ENCODE assay signal across 1 cellular context in the genomic region with DNA sequence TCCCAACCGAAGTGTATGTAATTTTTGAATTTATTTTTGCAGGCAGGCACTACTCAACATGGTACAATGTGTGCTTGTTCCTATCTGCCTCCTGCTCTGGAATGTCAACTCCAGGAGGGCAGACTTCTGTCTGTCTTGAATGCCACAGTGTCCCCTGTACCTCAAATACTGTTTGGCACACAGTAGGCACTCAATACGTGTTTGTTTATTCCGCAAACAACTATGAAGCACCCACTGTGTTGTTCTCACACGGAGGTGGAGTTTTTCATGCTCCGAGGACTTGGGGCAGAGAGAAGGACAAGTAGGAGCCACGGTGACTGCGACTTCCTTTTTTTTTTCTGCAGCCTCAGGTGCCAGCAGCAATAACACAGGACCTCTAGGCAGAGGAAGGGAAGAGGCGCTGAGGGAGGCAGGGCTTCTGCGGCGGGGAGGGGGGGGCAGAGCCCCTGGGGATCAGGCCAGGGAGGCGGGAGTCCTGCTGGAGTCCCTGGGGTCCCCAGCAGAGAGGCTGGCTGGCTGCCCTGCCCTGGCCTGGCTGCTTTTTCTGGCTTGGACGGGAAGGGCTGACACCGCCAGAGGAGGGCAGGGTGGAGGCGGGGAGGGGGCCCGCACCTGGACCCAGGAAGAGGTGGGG.
TF ChIP-seq lines count a peak whose summit lies in the region.

No MANE protein-coding gene starts in this region.

TF ChIP-seq in HepG2, 621 proteins besides CTCF, POLR2A, EP300 and RAD21:
- TF ChIP-seq, protein P1, sequence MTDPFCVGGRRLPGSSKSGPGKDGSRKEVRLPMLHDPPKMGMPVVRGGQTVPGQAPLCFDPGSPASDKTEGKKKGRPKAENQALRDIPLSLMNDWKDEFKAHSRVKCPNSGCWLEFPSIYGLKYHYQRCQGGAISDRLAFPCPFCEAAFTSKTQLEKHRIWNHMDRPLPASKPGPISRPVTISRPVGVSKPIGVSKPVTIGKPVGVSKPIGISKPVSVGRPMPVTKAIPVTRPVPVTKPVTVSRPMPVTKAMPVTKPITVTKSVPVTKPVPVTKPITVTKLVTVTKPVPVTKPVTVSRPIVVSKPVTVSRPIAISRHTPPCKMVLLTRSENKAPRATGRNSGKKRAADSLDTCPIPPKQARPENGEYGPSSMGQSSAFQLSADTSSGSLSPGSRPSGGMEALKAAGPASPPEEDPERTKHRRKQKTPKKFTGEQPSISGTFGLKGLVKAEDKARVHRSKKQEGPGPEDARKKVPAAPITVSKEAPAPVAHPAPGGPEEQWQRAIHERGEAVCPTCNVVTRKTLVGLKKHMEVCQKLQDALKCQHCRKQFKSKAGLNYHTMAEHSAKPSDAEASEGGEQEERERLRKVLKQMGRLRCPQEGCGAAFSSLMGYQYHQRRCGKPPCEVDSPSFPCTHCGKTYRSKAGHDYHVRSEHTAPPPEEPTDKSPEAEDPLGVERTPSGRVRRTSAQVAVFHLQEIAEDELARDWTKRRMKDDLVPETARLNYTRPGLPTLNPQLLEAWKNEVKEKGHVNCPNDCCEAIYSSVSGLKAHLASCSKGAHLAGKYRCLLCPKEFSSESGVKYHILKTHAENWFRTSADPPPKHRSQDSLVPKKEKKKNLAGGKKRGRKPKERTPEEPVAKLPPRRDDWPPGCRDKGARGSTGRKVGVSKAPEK (CRISPR knock-in tag; IDR thresholded peaks at IDR 0.05; ENCODE audit: borderline replicate concordance) = no peak
- TF ChIP-seq TEAD3 (CRISPR knock-in tag; optimal IDR thresholded peaks at IDR 0.05; ENCODE audit: borderline replicate concordance) = peak; percentile 50
- peak; percentile 35; the same call in 1 of the 2 replicates for TF ChIP-seq GABPB1 (CRISPR knock-in tag; IDR thresholded peaks at IDR 0.05)
- TF ChIP-seq ZNF841 (CRISPR knock-in tag; IDR thresholded peaks at IDR 0.05; ENCODE audit: borderline replicate concordance) = no peak
- no peak for TF ChIP-seq ZNF234 (CRISPR knock-in tag; conservative IDR thresholded peaks at IDR 0.05)
- TF ChIP-seq RCOR2 (CRISPR knock-in tag; IDR thresholded peaks at IDR 0.05) = peak; percentile 41; the same call in 1 of the 2 replicates
- peak; percentile 17; the same call in 1 of the 2 replicates for TF ChIP-seq ZMYM3 (CRISPR knock-in tag; IDR thresholded peaks at IDR 0.05)
- TF ChIP-seq ZSCAN25 (CRISPR knock-in tag; IDR thresholded peaks at IDR 0.05) = peak; percentile 98
- peak; percentile 97 for TF ChIP-seq ZKSCAN8 (CRISPR knock-in tag; IDR thresholded peaks at IDR 0.05; ENCODE audit: borderline replicate concordance)
- TF ChIP-seq, protein P2, sequence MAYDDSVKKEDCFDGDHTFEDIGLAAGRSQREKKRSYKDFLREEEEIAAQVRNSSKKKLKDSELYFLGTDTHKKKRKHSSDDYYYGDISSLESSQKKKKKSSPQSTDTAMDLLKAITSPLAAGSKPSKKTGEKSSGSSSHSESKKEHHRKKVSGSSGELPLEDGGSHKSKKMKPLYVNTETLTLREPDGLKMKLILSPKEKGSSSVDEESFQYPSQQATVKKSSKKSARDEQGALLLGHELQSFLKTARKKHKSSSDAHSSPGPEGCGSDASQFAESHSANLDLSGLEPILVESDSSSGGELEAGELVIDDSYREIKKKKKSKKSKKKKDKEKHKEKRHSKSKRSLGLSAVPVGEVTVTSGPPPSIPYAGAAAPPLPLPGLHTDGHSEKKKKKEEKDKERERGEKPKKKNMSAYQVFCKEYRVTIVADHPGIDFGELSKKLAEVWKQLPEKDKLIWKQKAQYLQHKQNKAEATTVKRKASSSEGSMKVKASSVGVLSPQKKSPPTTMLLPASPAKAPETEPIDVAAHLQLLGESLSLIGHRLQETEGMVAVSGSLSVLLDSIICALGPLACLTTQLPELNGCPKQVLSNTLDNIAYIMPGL (CRISPR knock-in tag; IDR thresholded peaks at IDR 0.05; ENCODE audit: borderline replicate concordance in 1 of 2, low read depth in 1 of 2) = no peak
- TF ChIP-seq, protein P3, sequence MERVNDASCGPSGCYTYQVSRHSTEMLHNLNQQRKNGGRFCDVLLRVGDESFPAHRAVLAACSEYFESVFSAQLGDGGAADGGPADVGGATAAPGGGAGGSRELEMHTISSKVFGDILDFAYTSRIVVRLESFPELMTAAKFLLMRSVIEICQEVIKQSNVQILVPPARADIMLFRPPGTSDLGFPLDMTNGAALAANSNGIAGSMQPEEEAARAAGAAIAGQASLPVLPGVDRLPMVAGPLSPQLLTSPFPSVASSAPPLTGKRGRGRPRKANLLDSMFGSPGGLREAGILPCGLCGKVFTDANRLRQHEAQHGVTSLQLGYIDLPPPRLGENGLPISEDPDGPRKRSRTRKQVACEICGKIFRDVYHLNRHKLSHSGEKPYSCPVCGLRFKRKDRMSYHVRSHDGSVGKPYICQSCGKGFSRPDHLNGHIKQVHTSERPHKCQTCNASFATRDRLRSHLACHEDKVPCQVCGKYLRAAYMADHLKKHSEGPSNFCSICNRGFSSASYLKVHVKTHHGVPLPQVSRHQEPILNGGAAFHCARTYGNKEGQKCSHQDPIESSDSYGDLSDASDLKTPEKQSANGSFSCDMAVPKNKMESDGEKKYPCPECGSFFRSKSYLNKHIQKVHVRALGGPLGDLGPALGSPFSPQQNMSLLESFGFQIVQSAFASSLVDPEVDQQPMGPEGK (CRISPR knock-in tag; IDR thresholded peaks at IDR 0.05) = peak; percentile 45; the same call in 1 of the 2 replicates
- TF ChIP-seq, protein P4, sequence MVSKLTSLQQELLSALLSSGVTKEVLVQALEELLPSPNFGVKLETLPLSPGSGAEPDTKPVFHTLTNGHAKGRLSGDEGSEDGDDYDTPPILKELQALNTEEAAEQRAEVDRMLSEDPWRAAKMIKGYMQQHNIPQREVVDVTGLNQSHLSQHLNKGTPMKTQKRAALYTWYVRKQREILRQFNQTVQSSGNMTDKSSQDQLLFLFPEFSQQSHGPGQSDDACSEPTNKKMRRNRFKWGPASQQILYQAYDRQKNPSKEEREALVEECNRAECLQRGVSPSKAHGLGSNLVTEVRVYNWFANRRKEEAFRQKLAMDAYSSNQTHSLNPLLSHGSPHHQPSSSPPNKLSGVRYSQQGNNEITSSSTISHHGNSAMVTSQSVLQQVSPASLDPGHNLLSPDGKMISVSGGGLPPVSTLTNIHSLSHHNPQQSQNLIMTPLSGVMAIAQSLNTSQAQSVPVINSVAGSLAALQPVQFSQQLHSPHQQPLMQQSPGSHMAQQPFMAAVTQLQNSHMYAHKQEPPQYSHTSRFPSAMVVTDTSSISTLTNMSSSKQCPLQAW (CRISPR knock-in tag; IDR thresholded peaks at IDR 0.05) = 0 out of 2 replicates have a peak, but pooled peaks have one; percentile 30
- peak; percentile 39; the same call in 1 of the 2 replicates for TF ChIP-seq ZNF121 (CRISPR knock-in tag; IDR thresholded peaks at IDR 0.05)
- TF ChIP-seq ZSCAN21 (CRISPR knock-in tag; IDR thresholded peaks at IDR 0.05; ENCODE audit: borderline replicate concordance) = no peak
- no peak for TF ChIP-seq NKX3-1 (CRISPR knock-in tag; IDR thresholded peaks at IDR 0.05)
- TF ChIP-seq, protein P5, sequence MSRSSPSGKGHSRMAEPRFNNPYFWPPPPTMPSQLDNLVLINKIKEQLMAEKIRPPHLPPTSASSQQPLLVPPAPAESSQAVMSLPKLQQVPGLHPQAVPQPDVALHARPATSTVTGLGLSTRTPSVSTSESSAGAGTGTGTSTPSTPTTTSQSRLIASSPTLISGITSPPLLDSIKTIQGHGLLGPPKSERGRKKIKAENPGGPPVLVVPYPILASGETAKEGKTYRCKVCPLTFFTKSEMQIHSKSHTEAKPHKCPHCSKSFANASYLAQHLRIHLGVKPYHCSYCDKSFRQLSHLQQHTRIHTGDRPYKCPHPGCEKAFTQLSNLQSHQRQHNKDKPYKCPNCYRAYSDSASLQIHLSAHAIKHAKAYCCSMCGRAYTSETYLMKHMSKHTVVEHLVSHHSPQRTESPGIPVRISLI (CRISPR knock-in tag; IDR thresholded peaks at IDR 0.05; ENCODE audit: borderline replicate concordance) = peak; percentile 65; the same call in 1 of the 2 replicates
- no peak for TF ChIP-seq NR2F2 (IDR thresholded peaks at IDR 0.05; ENCODE audit: borderline replicate concordance, low read depth)
- peak; percentile 84 for TF ChIP-seq ZKSCAN1 (IDR thresholded peaks at IDR 0.05; ENCODE audit: low read length)
- TF ChIP-seq KLF13 (CRISPR knock-in tag; IDR thresholded peaks at IDR 0.05) = no peak
- TF ChIP-seq, protein P6, sequence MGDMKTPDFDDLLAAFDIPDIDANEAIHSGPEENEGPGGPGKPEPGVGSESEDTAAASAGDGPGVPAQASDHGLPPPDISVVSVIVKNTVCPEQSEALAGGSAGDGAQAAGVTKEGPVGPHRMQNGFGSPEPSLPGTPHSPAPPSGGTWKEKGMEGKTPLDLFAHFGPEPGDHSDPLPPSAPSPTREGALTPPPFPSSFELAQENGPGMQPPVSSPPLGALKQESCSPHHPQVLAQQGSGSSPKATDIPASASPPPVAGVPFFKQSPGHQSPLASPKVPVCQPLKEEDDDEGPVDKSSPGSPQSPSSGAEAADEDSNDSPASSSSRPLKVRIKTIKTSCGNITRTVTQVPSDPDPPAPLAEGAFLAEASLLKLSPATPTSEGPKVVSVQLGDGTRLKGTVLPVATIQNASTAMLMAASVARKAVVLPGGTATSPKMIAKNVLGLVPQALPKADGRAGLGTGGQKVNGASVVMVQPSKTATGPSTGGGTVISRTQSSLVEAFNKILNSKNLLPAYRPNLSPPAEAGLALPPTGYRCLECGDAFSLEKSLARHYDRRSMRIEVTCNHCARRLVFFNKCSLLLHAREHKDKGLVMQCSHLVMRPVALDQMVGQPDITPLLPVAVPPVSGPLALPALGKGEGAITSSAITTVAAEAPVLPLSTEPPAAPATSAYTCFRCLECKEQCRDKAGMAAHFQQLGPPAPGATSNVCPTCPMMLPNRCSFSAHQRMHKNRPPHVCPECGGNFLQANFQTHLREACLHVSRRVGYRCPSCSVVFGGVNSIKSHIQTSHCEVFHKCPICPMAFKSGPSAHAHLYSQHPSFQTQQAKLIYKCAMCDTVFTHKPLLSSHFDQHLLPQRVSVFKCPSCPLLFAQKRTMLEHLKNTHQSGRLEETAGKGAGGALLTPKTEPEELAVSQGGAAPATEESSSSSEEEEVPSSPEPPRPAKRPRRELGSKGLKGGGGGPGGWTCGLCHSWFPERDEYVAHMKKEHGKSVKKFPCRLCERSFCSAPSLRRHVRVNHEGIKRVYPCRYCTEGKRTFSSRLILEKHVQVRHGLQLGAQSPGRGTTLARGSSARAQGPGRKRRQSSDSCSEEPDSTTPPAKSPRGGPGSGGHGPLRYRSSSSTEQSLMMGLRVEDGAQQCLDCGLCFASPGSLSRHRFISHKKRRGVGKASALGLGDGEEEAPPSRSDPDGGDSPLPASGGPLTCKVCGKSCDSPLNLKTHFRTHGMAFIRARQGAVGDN (CRISPR knock-in tag; IDR thresholded peaks at IDR 0.05) = peak; percentile 32; the same call in 1 of the 2 replicates
- TF ChIP-seq IRF2 (CRISPR knock-in tag; IDR thresholded peaks at IDR 0.05) = 0 out of 2 replicates have a peak, but pooled peaks have one; percentile 20
TF ChIP-seq in HepG2: peak in this region for 13.
